15 cellular contexts compared by ENCODE assay signal in the genomic region with DNA sequence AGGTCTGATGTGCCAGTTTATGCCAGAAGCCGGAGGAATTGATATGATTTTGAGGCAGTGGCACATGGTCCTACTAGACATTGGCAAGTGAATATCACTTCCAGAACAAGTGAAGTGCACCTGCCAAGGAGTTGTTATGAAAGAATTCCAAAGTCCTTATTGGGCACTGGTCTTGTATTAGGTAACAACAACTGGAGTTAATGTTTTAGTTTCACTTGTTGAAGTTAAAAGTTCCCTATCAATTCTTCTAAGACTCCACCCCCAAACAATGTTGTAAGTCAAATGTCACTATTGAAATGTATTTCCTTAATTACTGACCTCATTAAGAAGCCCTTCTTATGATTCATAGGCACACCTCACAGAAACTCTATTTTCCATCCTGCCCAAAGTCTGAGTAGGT. TPM values are rescaled to one million over a fixed set of nuclear protein-coding genes. Genes with fewer than 3 reads are reported as not detected.
DNase-seq lines count a peak whose midpoint lies in the region; ATAC-seq and TF ChIP-seq lines count a peak whose summit lies in the region.
"Had no signal": no experiment of that assay in that cellular context is flagged by ENCODE, and none has a peak within 500 bp of the region (broad histone marks: within the 10 kb centered on the region; RNA-seq: fewer than 3 reads in every experiment).

No MANE protein-coding gene starts in this region.

- intact Hi-C loops in right cardiac atrium (cut with DNase I), result loop anchor here in 3 of 4 donors (5.0 to 10.0 kb wide), 6 partner anchors 38 to 565 kb away; a partner anchor contains a TSS
- intact Hi-C loops in left ventricle myocardium superior (cut with micrococcal nuclease), result loop anchor here (10.0 kb wide), 1 partner anchor 105 kb away; no protein-coding TSS in a partner anchor
- intact Hi-C loops in adrenal gland (cut with DNase I), result loop anchor here in 1 of 2 donors (10.0 kb wide), 1 partner anchor 105 kb away; no protein-coding TSS in a partner anchor

- TF ChIP-seq CTCF in liver (IDR thresholded peaks at IDR 0.05; ENCODE audit: low read depth, low read length, missing input control) (no peak), type B pancreatic cell (conservative IDR thresholded peaks at IDR 0.05) (no peak), GM10266 (IDR thresholded peaks at IDR 0.05; ENCODE audit: control insufficient read depth, insufficient read depth, low read depth, missing control alignments) (no peak), adrenal gland (IDR thresholded peaks at IDR 0.05) (no peak)

- no peaks in the 10 kb centered on the region for H3K27me3 ChIP-seq in right cardiac atrium (ENCODE audit: control insufficient read depth, insufficient read depth)
- no peaks in the 10 kb centered on the region for H3K27me3 ChIP-seq in liver (ENCODE audit: control insufficient read depth in 4 of 4, insufficient read depth in 4 of 4, low read length in 3 of 4)
- H3K27me3 ChIP-seq in adrenal gland, result no peaks in the 10 kb centered on the region
- H3K27me3 ChIP-seq: ascending aorta, tibial nerve had no signal

- peaks cover 2% of the 10 kb centered on the region for H3K4me1 ChIP-seq in right cardiac atrium (ENCODE audit: control insufficient read depth, insufficient read depth, low read length)
- H3K4me1 ChIP-seq in liver (ENCODE audit: control insufficient read depth in 4 of 4, insufficient read depth in 4 of 4, low read length in 3 of 4), result peaks cover 8 to 29% (median 21%) of the 10 kb centered on the region in 4 donors
- peaks cover 11 to 27% of the 10 kb centered on the region in 2 donors for H3K4me1 ChIP-seq in adrenal gland (replicated peaks in 1 of 2)
- H3K4me1 ChIP-seq: parathyroid adenoma had no signal

- H3K9me3 ChIP-seq in right cardiac atrium (ENCODE audit: control insufficient read depth, low read length) (no peaks in the 10 kb centered on the region), liver (ENCODE audit: control insufficient read depth in 4 of 4, low read length in 3 of 4) (no peaks in the 10 kb centered on the region), adrenal gland (replicated peaks in 1 of 3) (no peaks in the 10 kb centered on the region)
- H3K9me3 ChIP-seq: ascending aorta, tibial nerve had no signal

- H3K4me3 ChIP-seq in right cardiac atrium (ENCODE audit: low read length) (peak overlapping the region; percentile 14), liver (ENCODE audit: low read depth in 1 of 3, low read length in 3 of 3) (no peak overlapping the region), adrenal gland (peak overlapping the region in 1 of 4 donors; percentile 77)
- H3K4me3 ChIP-seq: tibial nerve had no signal

- no peaks in the 10 kb centered on the region for H3K9me3 Mint-ChIP-seq in activated naive CD8-positive, alpha-beta T cell treated with anti-CD3 and anti-CD28 coated beads, Interleukin-2, amount 10 ng/mL, durations not matched to agents 7 days and 5 days
- H3K9me3 Mint-ChIP-seq in type B pancreatic cell, result no peaks in the 10 kb centered on the region
- H3K9me3 Mint-ChIP-seq: CD4-positive, alpha-beta memory T cell had no signal

- TF ChIP-seq RAD21 in liver (IDR thresholded peaks at IDR 0.05), result peak; percentile 13 to 34

- TF ChIP-seq POLR2A in adrenal gland (IDR thresholded peaks at IDR 0.05), result no peak

- no peak overlapping the region for H3K27ac Mint-ChIP-seq in activated naive CD8-positive, alpha-beta T cell treated with anti-CD3 and anti-CD28 coated beads, Interleukin-2, amount 10 ng/mL, durations not matched to agents 7 days and 5 days
- peak overlapping the region; percentile 18 for H3K27ac Mint-ChIP-seq in type B pancreatic cell

- H3K9ac ChIP-seq in liver (ENCODE audit: low read depth in 1 of 2, low read length in 2 of 2), result no peak overlapping the region
- H3K9ac ChIP-seq: parathyroid adenoma had no signal

- peak overlapping the region; percentile 73 for H3K4me3 Mint-ChIP-seq in activated naive CD8-positive, alpha-beta T cell treated with anti-CD3 and anti-CD28 coated beads, Interleukin-2, amount 10 ng/mL, durations not matched to agents 7 days and 5 days
- H3K4me3 Mint-ChIP-seq in type B pancreatic cell, result peak overlapping the region; percentile 79

- POLR2A ChIA-PET in activated naive CD8-positive, alpha-beta T cell treated with anti-CD3 and anti-CD28 coated beads, Interleukin-2, amount 10 ng/mL, durations not matched to agents 7 days and 5 days (lab: Charles Lee), result no interaction called here

- H3K36me3 Mint-ChIP-seq in activated naive CD8-positive, alpha-beta T cell treated with anti-CD3 and anti-CD28 coated beads, Interleukin-2, amount 10 ng/mL, durations not matched to agents 7 days and 5 days, result peaks cover 16% of the 10 kb centered on the region
- no peaks in the 10 kb centered on the region for H3K36me3 Mint-ChIP-seq in type B pancreatic cell

- no peaks in the 10 kb centered on the region for H3K27me3 Mint-ChIP-seq in activated naive CD8-positive, alpha-beta T cell treated with anti-CD3 and anti-CD28 coated beads, Interleukin-2, amount 10 ng/mL, durations not matched to agents 7 days and 5 days
- H3K27me3 Mint-ChIP-seq in type B pancreatic cell, result peaks cover 8% of the 10 kb centered on the region
- H3K27me3 Mint-ChIP-seq: CD4-positive, alpha-beta memory T cell had no signal

- 49% methylated on average over 1 of the region's 1 CpG for WGBS in right cardiac atrium
- 46% methylated on average over 1 of the region's 1 CpG for WGBS in liver
- 83 to 95% (median 89%) methylated on average over 1 of the region's 1 CpG for WGBS in adrenal gland, 4 donors

- ATAC-seq in right cardiac atrium, result no peak
- ATAC-seq in left ventricle myocardium superior, result no peak
- no peak for ATAC-seq in activated naive CD8-positive, alpha-beta T cell treated with anti-CD3 and anti-CD28 coated beads, Interleukin-2, amount 10 ng/mL, durations not matched to agents 7 days and 5 days (ENCODE audit: low read depth)
- ATAC-seq in GM18868 (IDR thresholded peaks at IDR 0.05; ENCODE audit: unreplicated experiment), result no peak

- DNase-seq in right cardiac atrium, result no peak
- no peak for DNase-seq in left ventricle myocardium superior
- no peak for DNase-seq in activated naive CD8-positive, alpha-beta T cell treated with anti-CD3 and anti-CD28 coated beads, Interleukin-2, amount 10 ng/mL, durations not matched to agents 7 days and 5 days
- DNase-seq in type B pancreatic cell (ENCODE audit: extremely low spot score, unreplicated experiment), result no peak
- no peak for DNase-seq in GM10266 (ENCODE audit: extremely low spot score)
- no peak for DNase-seq in adrenal gland
- DNase-seq: NCI-H1105 treated with DMSO at 0.1 percent for 48 hours, NCI-H526, SW 1271 had no signal

- H3K27ac ChIP-seq in right cardiac atrium (ENCODE audit: low read length) (no peak overlapping the region), liver (ENCODE audit: low read depth in 1 of 2, low read length in 2 of 2) (peak overlapping the region; percentile 61 to 64), adrenal gland (no peak overlapping the region)
- H3K27ac ChIP-seq: ascending aorta, parathyroid adenoma had no signal

- H3K36me3 ChIP-seq in liver (ENCODE audit: control insufficient read depth in 4 of 4, insufficient read depth in 3 of 4, low read depth in 1 of 4, low read length in 3 of 4), result no peaks in the 10 kb centered on the region
- H3K36me3 ChIP-seq in adrenal gland (replicated peaks in 1 of 2), result no peaks in the 10 kb centered on the region
- H3K36me3 ChIP-seq: ascending aorta, tibial nerve had no signal

- H3K4me1 Mint-ChIP-seq in activated naive CD8-positive, alpha-beta T cell treated with anti-CD3 and anti-CD28 coated beads, Interleukin-2, amount 10 ng/mL, durations not matched to agents 7 days and 5 days, result peaks cover 29% of the 10 kb centered on the region
- H3K4me1 Mint-ChIP-seq in type B pancreatic cell (ENCODE audit: unreplicated experiment), result peaks cover 35% of the 10 kb centered on the region

TF ChIP-seq in liver, 16 proteins besides CTCF, POLR2A, EP300 and RAD21 (continues in another document):
- TF ChIP-seq FOXA2 (IDR thresholded peaks at IDR 0.05), result no peak
- TF ChIP-seq, protein P1, sequence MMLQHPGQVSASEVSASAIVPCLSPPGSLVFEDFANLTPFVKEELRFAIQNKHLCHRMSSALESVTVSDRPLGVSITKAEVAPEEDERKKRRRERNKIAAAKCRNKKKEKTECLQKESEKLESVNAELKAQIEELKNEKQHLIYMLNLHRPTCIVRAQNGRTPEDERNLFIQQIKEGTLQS (IDR thresholded peaks at IDR 0.05), result no peak
- peak; percentile 34 for TF ChIP-seq YY1 (IDR thresholded peaks at IDR 0.05)
- peak; percentile 45 for TF ChIP-seq SP1 (IDR thresholded peaks at IDR 0.05)
- no peak for TF ChIP-seq GABPA (IDR thresholded peaks at IDR 0.05 in 1 of 2, conservative IDR thresholded peaks at IDR 0.05 in 1 of 2)
- peak in 1 of 2 donors; percentile 14 for TF ChIP-seq EGR1 (IDR thresholded peaks at IDR 0.05; ENCODE audit: low read depth in 2 of 2)

RNA-seq across cellular contexts. Expression of a gene that starts 3.1 kb away (rescaled TPM):
- 10 to 100 TPM; 19.7 to 24.0 (median 22.0) TPM for total RNA-seq in right cardiac atrium
- polyA plus RNA-seq in right cardiac atrium, result 3.3 TPM
- total RNA-seq in left ventricle myocardium superior, result 15.4 TPM
- total RNA-seq in activated naive CD8-positive, alpha-beta T cell treated with anti-CD3 and anti-CD28 coated beads, Interleukin-2, amount 10 ng/mL, durations not matched to agents 7 days and 5 days, result 10 to 100 TPM; 29.2 to 31.4 TPM
- total RNA-seq in liver, result 1 to 10 TPM; 7.8 to 8.4 TPM
- 1 to 10 TPM in 1 of 2 donors, under 1 TPM in 1; 0.88 to 3.1 TPM for polyA plus RNA-seq in liver
- total RNA-seq in type B pancreatic cell (ENCODE audit: low replicate concordance), result 32.1 and 34.8 TPM in 2 replicates
- 10 to 100 TPM in 6 of 8 donors, 1 to 10 TPM in 2; 7.7 to 26.1 (median 16.6) TPM for total RNA-seq in adrenal gland
- 1 to 10 TPM; 3.7 to 6.1 (median 6.0) TPM for polyA plus RNA-seq in adrenal gland

Comparison
In these comparisons a context has a peak if more than half of its experiments do, and no peak if none do; other contexts are left out.
1. H3K27ac ChIP-seq: peak in liver (2 of 2); none in right cardiac atrium (single experiment) and adrenal gland (0 of 5).